Comparison of ENCODE assay signal across 27 cellular contexts in genomic region chr5:178117911-178118310, GRCh38. TPM values are rescaled to one million over a fixed set of nuclear protein-coding genes. Genes with fewer than 3 reads are reported as not detected.
DNase-seq lines count a peak whose midpoint lies in the region; ATAC-seq, FAIRE-seq and TF ChIP-seq lines count a peak whose summit lies in the region.
"Had no signal": no experiment of that assay in that cellular context is flagged by ENCODE, and none has a peak within 500 bp of the region (broad histone marks: within the 10 kb centered on the region; RNA-seq: fewer than 3 reads in every experiment).

No MANE protein-coding gene starts in this region.

- H3K9me1 ChIP-seq in endothelial cell of umbilical vein (replicated peaks; ENCODE audit: control insufficient read depth, extremely low read depth, insufficient read depth, low read length): no peaks in the 10 kb centered on the region

- no peaks in the 10 kb centered on the region for H3K27me3 Mint-ChIP-seq in stimulated activated memory B cell treated with anti-CD40 and anti-IgM and Interleukin-4, amounts not matched to agents 10 μg/mL and 1 μg/mL and 100 μg/mL, for 72 hours
- peaks cover under 1% of the 10 kb centered on the region for H3K27me3 Mint-ChIP-seq in endodermal cell (ENCODE audit: insufficient read depth)

- H3K9ac ChIP-seq in NT2/D1 (ENCODE audit: insufficient read length, low read depth) (peak overlapping the region; percentile 10), endothelial cell of umbilical vein (replicated peaks; ENCODE audit: extremely low read depth, insufficient read depth, low read length) (peak overlapping the region; percentile 12), endodermal cell (ENCODE audit: extremely low read depth, low read length, poor library complexity, severe bottlenecking) (no peak overlapping the region), PC-3 (ENCODE audit: low read length) (no peak overlapping the region)

- TF ChIP-seq CTCF in endothelial cell of umbilical vein (IDR thresholded peaks at IDR 0.05; ENCODE audit: extremely low read depth in 1 of 2, insufficient read depth in 1 of 2, low read depth in 1 of 2, low read length in 2 of 2): no peak
- TF ChIP-seq CTCF in endodermal cell (conservative IDR thresholded peaks at IDR 0.05): no peak
- TF ChIP-seq CTCF in PC-3 (conservative IDR thresholded peaks at IDR 0.05; ENCODE audit: low read depth, low read length): no peak

- H3K4me2 ChIP-seq in endothelial cell of umbilical vein (ENCODE audit: insufficient read depth, low read length) (peak overlapping the region; percentile 30), PC-3 (ENCODE audit: low read length) (no peak overlapping the region)

- H2AFZ ChIP-seq in endothelial cell of umbilical vein (ENCODE audit: low read depth, low read length) (no peak overlapping the region), PC-3 (ENCODE audit: low read length) (no peak overlapping the region)

- FAIRE-seq in endothelial cell of umbilical vein (lab: Jason Lieb, UNC): peak; percentile 68
- FAIRE-seq: small intestine had no signal

- CTCF ChIA-PET in endothelial cell of umbilical vein (lab: Charles Lee): interaction anchor here (0.9 to 1.2 kb wide), 3 partner anchors 10 to 42 kb away, joined by 3 to 4 read pairs (median 4); partner anchors contain the start of gene NHP2
- CTCF ChIA-PET in PC-3 (lab: Charles Lee): no interaction called here

- H4K20me1 ChIP-seq in endothelial cell of umbilical vein (replicated peaks; ENCODE audit: control insufficient read depth, extremely low read depth, insufficient read depth, low read length) (no peaks in the 10 kb centered on the region), PC-3 (ENCODE audit: low read length) (no peaks in the 10 kb centered on the region)

- dilution Hi-C loops in endothelial cell of umbilical vein (cut with MboI; ENCODE audit: extremely low pct_ligation_motif_present, low sequenced_read_pairs): no loop called here

- DNase-seq in NT2/D1 (ENCODE audit: low read depth, low spot score) (no peak), endothelial cell of umbilical vein (ENCODE audit: low read depth, low spot score) (no peak), endodermal cell (no peak), PC-3 (no peak)
- no peak for DNase-seq in effector CD8-positive, alpha-beta T cell (lab: John Stamatoyannopoulos, UW)
- DNase-seq: activated CD4-positive, alpha-beta T cell treated with anti-CD3 and anti-CD28 coated beads for 1 hour; activated CD8-positive, alpha-beta memory T cell treated with anti-CD3 and anti-CD28 coated beads for 24 hours; activated naive CD4-positive, alpha-beta T cell treated with anti-CD3 and anti-CD28 coated beads for 36 hours; activated T-cell treated with anti-CD3 and anti-CD28 coated beads, Interleukin-2, amount 50 U/mL, for 72 hours; amygdala; DMS79; GOT3; hippocampal formation; mammary epithelial cell; MM.1S; NCI-H146; NCI-H2171; NCI-H524 treated with DMSO at 0.1 percent for 48 hours; nucleus accumbens; small intestine; stimulated activated CD4-positive, alpha-beta T cell treated with anti-CD3 and anti-CD28 coated beads, Interleukin-2, amount 100 ng/mL, for 48 hours; stimulated activated naive CD4-positive, alpha-beta T cell treated with Interleukin-2 at 50 U/mL for 16 hours; tibial artery had no signal

- TF ChIP-seq POLR2A in GM19099 (IDR thresholded peaks at IDR 0.05; ENCODE audit: extremely low read depth, insufficient read length, low read depth) (peak; percentile 29), endothelial cell of umbilical vein (IDR thresholded peaks at IDR 0.05; ENCODE audit: low read depth, low read length) (no peak)

- H3K36me3 Mint-ChIP-seq in stimulated activated memory B cell treated with anti-CD40 and anti-IgM and Interleukin-4, amounts not matched to agents 10 μg/mL and 1 μg/mL and 100 μg/mL, for 72 hours: peaks cover 18% of the 10 kb centered on the region
- H3K36me3 Mint-ChIP-seq in endodermal cell (ENCODE audit: low read depth): no peaks in the 10 kb centered on the region

- H3K4me3 ChIP-seq in NT2/D1 (ENCODE audit: insufficient read length, low read depth): no peak overlapping the region
- no peak overlapping the region for H3K4me3 ChIP-seq in endothelial cell of umbilical vein (replicated peaks in 1 of 3; ENCODE audit: insufficient read depth in 1 of 3, low read depth in 1 of 3, low read length in 3 of 3)
- H3K4me3 ChIP-seq in endodermal cell (ENCODE audit: low read length): no peak overlapping the region
- H3K4me3 ChIP-seq in PC-3 (ENCODE audit: low read length): no peak overlapping the region
- H3K4me3 ChIP-seq: tibial artery had no signal

- H3K27ac ChIP-seq in endothelial cell of umbilical vein (ENCODE audit: insufficient read depth, low read depth, low read length): peak overlapping the region; percentile 69
- H3K27ac ChIP-seq in endodermal cell (ENCODE audit: low read depth, low read length): no peak overlapping the region
- no peak overlapping the region for H3K27ac ChIP-seq in PC-3 (ENCODE audit: low read length)
- H3K27ac ChIP-seq: HL-60, tibial artery had no signal

- H3K9me3 Mint-ChIP-seq in stimulated activated memory B cell treated with anti-CD40 and anti-IgM and Interleukin-4, amounts not matched to agents 10 μg/mL and 1 μg/mL and 100 μg/mL, for 72 hours: no peaks in the 10 kb centered on the region
- peaks cover under 1% of the 10 kb centered on the region for H3K9me3 Mint-ChIP-seq in endodermal cell
- H3K9me3 Mint-ChIP-seq: activated naive CD4-positive, alpha-beta T cell treated with anti-CD3 and anti-CD28 coated beads for 36 hours; activated T-cell treated with anti-CD3 and anti-CD28 coated beads, Interleukin-2, amount 50 U/mL, for 72 hours had no signal

- 95 to 98% methylated on average over 4 to 9 of the region's 9 CpGs for WGBS in endodermal cell (ENCODE audit: insufficient coverage in 1 of 2, insufficient read length in 1 of 2), 2 experiments

- H3K79me2 ChIP-seq in endothelial cell of umbilical vein (ENCODE audit: control insufficient read depth, insufficient read depth, low read length): peaks cover 9% of the 10 kb centered on the region
- H3K79me2 ChIP-seq in PC-3 (ENCODE audit: low read length): no peaks in the 10 kb centered on the region

- BruUV-seq in endothelial cell of umbilical vein (replicated peaks; lab: Mats Ljungman, UMichigan) (no TSS peak), PC-3 (replicated peaks; lab: Mats Ljungman, UMichigan) (no TSS peak)

- H3F3A ChIP-seq in PC-3 (ENCODE audit: low read length, unreplicated experiment): no peaks in the 10 kb centered on the region

- H3K9me2 ChIP-seq in PC-3 (replicated peaks; ENCODE audit: low read length): no peaks in the 10 kb centered on the region

- peak overlapping the region; percentile 78 for H3K4me3 Mint-ChIP-seq in stimulated activated memory B cell treated with anti-CD40 and anti-IgM and Interleukin-4, amounts not matched to agents 10 μg/mL and 1 μg/mL and 100 μg/mL, for 72 hours
- H3K4me3 Mint-ChIP-seq in endodermal cell: no peak overlapping the region
- H3K4me3 Mint-ChIP-seq: activated naive CD4-positive, alpha-beta T cell treated with anti-CD3 and anti-CD28 coated beads for 36 hours; activated T-cell treated with anti-CD3 and anti-CD28 coated beads, Interleukin-2, amount 50 U/mL, for 72 hours had no signal

- peaks cover 32% of the 10 kb centered on the region for H3K4me1 ChIP-seq in NT2/D1 (ENCODE audit: insufficient read depth, insufficient read length)
- H3K4me1 ChIP-seq in endothelial cell of umbilical vein (ENCODE audit: control insufficient read depth, extremely low read depth, insufficient read depth, low read length): peaks cover 47% of the 10 kb centered on the region
- H3K4me1 ChIP-seq in endodermal cell (ENCODE audit: control insufficient read depth, insufficient read depth, low read length): peaks cover 13% of the 10 kb centered on the region
- H3K4me1 ChIP-seq in PC-3 (ENCODE audit: insufficient read depth, low read length): peaks cover 15% of the 10 kb centered on the region

- H3K27ac Mint-ChIP-seq in stimulated activated memory B cell treated with anti-CD40 and anti-IgM and Interleukin-4, amounts not matched to agents 10 μg/mL and 1 μg/mL and 100 μg/mL, for 72 hours: peak overlapping the region; percentile 96
- no peak overlapping the region for H3K27ac Mint-ChIP-seq in endodermal cell
- H3K27ac Mint-ChIP-seq: activated naive CD4-positive, alpha-beta T cell treated with anti-CD3 and anti-CD28 coated beads for 36 hours; activated T-cell treated with anti-CD3 and anti-CD28 coated beads, Interleukin-2, amount 50 U/mL, for 72 hours had no signal

- H3K27me3 ChIP-seq in NT2/D1 (ENCODE audit: insufficient read depth, insufficient read length) (no peaks in the 10 kb centered on the region), endothelial cell of umbilical vein (ENCODE audit: control insufficient read depth in 2 of 2, insufficient read depth in 2 of 2, low read length in 2 of 2) (no peaks in the 10 kb centered on the region), endodermal cell (ENCODE audit: control insufficient read depth, insufficient read depth, low read length, poor library complexity, severe bottlenecking) (no peaks in the 10 kb centered on the region), PC-3 (ENCODE audit: low read length) (peaks cover 40% of the 10 kb centered on the region)

- H3K4me1 Mint-ChIP-seq in stimulated activated memory B cell treated with anti-CD40 and anti-IgM and Interleukin-4, amounts not matched to agents 10 μg/mL and 1 μg/mL and 100 μg/mL, for 72 hours: peaks cover 81% of the 10 kb centered on the region
- peaks cover 22% of the 10 kb centered on the region for H3K4me1 Mint-ChIP-seq in endodermal cell

- H3K36me3 ChIP-seq in NT2/D1 (ENCODE audit: insufficient read depth, insufficient read length, low read length) (peaks cover 34% of the 10 kb centered on the region), endothelial cell of umbilical vein (ENCODE audit: control insufficient read depth in 2 of 2, extremely low read depth in 1 of 2, insufficient read depth in 2 of 2, low read length in 2 of 2) (peaks cover 0 to 21% of the 10 kb centered on the region in 2 experiments), endodermal cell (ENCODE audit: control insufficient read depth, insufficient read depth, low read length) (peaks cover 22% of the 10 kb centered on the region), PC-3 (ENCODE audit: low read depth, low read length) (no peaks in the 10 kb centered on the region)

- POLR2A ChIA-PET in endothelial cell of umbilical vein (lab: Charles Lee) (no interaction called here), PC-3 (lab: Charles Lee; ENCODE audit: unreplicated experiment) (no interaction called here)

- H3K9me3 ChIP-seq in NT2/D1 (ENCODE audit: insufficient read depth, low read length): no peaks in the 10 kb centered on the region
- H3K9me3 ChIP-seq in endothelial cell of umbilical vein (replicated peaks; ENCODE audit: control insufficient read depth, insufficient read depth, low read length): no peaks in the 10 kb centered on the region
- no peaks in the 10 kb centered on the region for H3K9me3 ChIP-seq in endodermal cell (ENCODE audit: control insufficient read depth, low read length)
- H3K9me3 ChIP-seq in PC-3 (ENCODE audit: low read length): no peaks in the 10 kb centered on the region
- H3K9me3 ChIP-seq: tibial artery had no signal

- intact Hi-C loops in endothelial cell of umbilical vein (cut with micrococcal nuclease) (loop anchor here (1.0 to 10.0 kb wide), 3 partner anchors 8 to 623 kb away; partner anchors contain the start of gene PDLIM7), PC-3 (cut with micrococcal nuclease) (no loop called here)

- ATAC-seq in stimulated activated memory B cell treated with anti-CD40 and anti-IgM and Interleukin-4, amounts not matched to agents 10 μg/mL and 1 μg/mL and 100 μg/mL, for 72 hours: peak; percentile 14
- ATAC-seq in HG02938 (IDR thresholded peaks at IDR 0.05; ENCODE audit: unreplicated experiment) (no peak), PC-3 (no peak)
- ATAC-seq: activated T-cell treated with anti-CD3 and anti-CD28 coated beads, Interleukin-2, amount 50 U/mL, for 72 hours had no signal

RNA-seq across cellular contexts. Expression of gene N4BP3, which starts 4.6 kb away (rescaled TPM):
- 38.2 and 40.3 TPM in 2 replicates for total RNA-seq in endothelial cell of umbilical vein
- 11.8 and 12.5 TPM in 2 replicates for polyA plus RNA-seq in endothelial cell of umbilical vein
- polyA plus RNA-seq in endothelial cell of umbilical vein (2011; cell fraction: cytosol; rRNA removed): 8.3 and 10.6 TPM in 2 replicates
- 22.0 TPM in 2 replicates for polyA plus RNA-seq in endothelial cell of umbilical vein (2011; cell fraction: nucleus; rRNA removed)
- polyA plus RNA-seq in endothelial cell of umbilical vein (2012): 2.4 and 3.4 TPM in 2 replicates
- polyA minus RNA-seq in endothelial cell of umbilical vein: 13.2 and 16.2 TPM in 2 replicates
- 0.82 TPM for polyA minus RNA-seq in endothelial cell of umbilical vein (2011; cell fraction: cytosol; rRNA and poly(A)+ RNA removed)
- 13.2 and 19.0 TPM in 2 replicates for polyA minus RNA-seq in endothelial cell of umbilical vein (2011; cell fraction: nucleus; rRNA and poly(A)+ RNA removed)
- total RNA-seq in endodermal cell: 10 to 100 TPM; 12.7 to 15.2 TPM
- 6.5 TPM for polyA plus RNA-seq in endodermal cell (2013, experiment 1 of 2)
- 5.6 TPM for polyA plus RNA-seq in endodermal cell (2013, experiment 2 of 2)
- total RNA-seq in PC-3 (2014; rRNA removed): 0.36 and 0.86 TPM in 2 replicates

RNA-seq across cellular contexts. Expression of gene RMND5B, which starts 12.9 kb away (rescaled TPM):
- total RNA-seq in endothelial cell of umbilical vein (34.2 and 38.2 TPM in 2 replicates), endodermal cell (10 to 100 TPM; 36.0 to 36.9 TPM), PC-3 (2014; rRNA removed) (33.2 and 36.4 TPM in 2 replicates)
- polyA plus RNA-seq in endothelial cell of umbilical vein: 37.2 and 40.2 TPM in 2 replicates
- 37.4 and 40.0 TPM in 2 replicates for polyA plus RNA-seq in endothelial cell of umbilical vein (2011; cell fraction: cytosol; rRNA removed)
- 56.5 and 63.0 TPM in 2 replicates for polyA plus RNA-seq in endothelial cell of umbilical vein (2011; cell fraction: nucleus; rRNA removed)
- polyA plus RNA-seq in endothelial cell of umbilical vein (2012): 11.9 and 17.7 TPM in 2 replicates
- 37.4 and 48.4 TPM in 2 replicates for polyA minus RNA-seq in endothelial cell of umbilical vein
- polyA minus RNA-seq in endothelial cell of umbilical vein (2011; cell fraction: cytosol; rRNA and poly(A)+ RNA removed): 29.2 TPM
- polyA minus RNA-seq in endothelial cell of umbilical vein (2011; cell fraction: nucleus; rRNA and poly(A)+ RNA removed): 23.2 and 24.3 TPM in 2 replicates
- polyA plus RNA-seq in endodermal cell (2013, experiment 1 of 2): 31.5 TPM
- polyA plus RNA-seq in endodermal cell (2013, experiment 2 of 2): 28.4 TPM

RNA-seq across cellular contexts. Expression of gene NHP2, which starts 35.8 kb away (rescaled TPM):
- 205 and 210 TPM in 2 replicates for total RNA-seq in endothelial cell of umbilical vein
- 202 and 220 TPM in 2 replicates for polyA plus RNA-seq in endothelial cell of umbilical vein
- polyA plus RNA-seq in endothelial cell of umbilical vein (2011; cell fraction: cytosol; rRNA removed): 245 and 324 TPM in 2 replicates
- 87.5 and 117 TPM in 2 replicates for polyA plus RNA-seq in endothelial cell of umbilical vein (2011; cell fraction: nucleus; rRNA removed)
- polyA plus RNA-seq in endothelial cell of umbilical vein (2012): 197 and 224 TPM in 2 replicates
- 50.8 and 57.1 TPM in 2 replicates for polyA minus RNA-seq in endothelial cell of umbilical vein
- polyA minus RNA-seq in endothelial cell of umbilical vein (2011; cell fraction: cytosol; rRNA and poly(A)+ RNA removed): 130 TPM
- 25.5 and 36.5 TPM in 2 replicates for polyA minus RNA-seq in endothelial cell of umbilical vein (2011; cell fraction: nucleus; rRNA and poly(A)+ RNA removed)
- 100 to 1,000 TPM; 174 to 176 TPM for total RNA-seq in endodermal cell
- polyA plus RNA-seq in endodermal cell (2013, experiment 1 of 2): 151 TPM
- 140 TPM for polyA plus RNA-seq in endodermal cell (2013, experiment 2 of 2)
- 649 TPM in 2 replicates for total RNA-seq in PC-3 (2014; rRNA removed)

Comparison
In these comparisons a context has a peak if more than half of its experiments do, and no peak if none do; other contexts are left out.
1. H3K9ac ChIP-seq: peak in NT2/D1 (single experiment) and endothelial cell of umbilical vein (single experiment); none in endodermal cell (single experiment) and PC-3 (single experiment).